Comparison of ENCODE assay signal across 6 cellular contexts in genomic region chr6:33417127-33417902, GRCh38. TPM values are rescaled to one million over a fixed set of nuclear protein-coding genes. Genes with fewer than 3 reads are reported as not detected.
DNase-seq lines count a peak whose midpoint lies in the region; ATAC-seq lines count a peak whose summit lies in the region.

No MANE protein-coding gene starts in this region.

- no peaks in the 10 kb centered on the region for H3K9me3 Mint-ChIP-seq in activated naive CD8-positive, alpha-beta T cell treated with anti-CD3 and anti-CD28 coated beads, Interleukin-2, amount 10 ng/mL, durations not matched to agents 7 days and 5 days

- H3K9me3 ChIP-seq in HUES48 (ENCODE audit: control insufficient read depth, insufficient read depth, low read length): no peaks in the 10 kb centered on the region
- H3K9me3 ChIP-seq in mesodermal cell (ENCODE audit: control insufficient read depth, low read length): no peaks in the 10 kb centered on the region

- peak overlapping the region; percentile 97 for H3K27ac Mint-ChIP-seq in activated naive CD8-positive, alpha-beta T cell treated with anti-CD3 and anti-CD28 coated beads, Interleukin-2, amount 10 ng/mL, durations not matched to agents 7 days and 5 days

- H3K36me3 Mint-ChIP-seq in activated naive CD8-positive, alpha-beta T cell treated with anti-CD3 and anti-CD28 coated beads, Interleukin-2, amount 10 ng/mL, durations not matched to agents 7 days and 5 days: peaks cover 6% of the 10 kb centered on the region

- peak overlapping the region; percentile 96 for H3K4me3 Mint-ChIP-seq in activated naive CD8-positive, alpha-beta T cell treated with anti-CD3 and anti-CD28 coated beads, Interleukin-2, amount 10 ng/mL, durations not matched to agents 7 days and 5 days

- peaks cover 53% of the 10 kb centered on the region for H3K4me1 Mint-ChIP-seq in activated naive CD8-positive, alpha-beta T cell treated with anti-CD3 and anti-CD28 coated beads, Interleukin-2, amount 10 ng/mL, durations not matched to agents 7 days and 5 days

- no peak for ATAC-seq in activated naive CD8-positive, alpha-beta T cell treated with anti-CD3 and anti-CD28 coated beads, Interleukin-2, amount 10 ng/mL, durations not matched to agents 7 days and 5 days (ENCODE audit: low read depth)
- no peak for ATAC-seq in GM19328 (IDR thresholded peaks at IDR 0.05; ENCODE audit: unreplicated experiment)
- no peak for ATAC-seq in GM18517 (IDR thresholded peaks at IDR 0.05; ENCODE audit: unreplicated experiment)

- POLR2A ChIA-PET in activated naive CD8-positive, alpha-beta T cell treated with anti-CD3 and anti-CD28 coated beads, Interleukin-2, amount 10 ng/mL, durations not matched to agents 7 days and 5 days (lab: Charles Lee): interaction anchor here (0.8 to 4.4 kb wide), 13 partner anchors 9 to 445 kb away, joined by 3 to 28 read pairs (median 7); partner anchors contain the start of genes B3GALT4, BAK1, ITPR3 and PFDN6

- H3K9ac ChIP-seq in HUES48 (ENCODE audit: low read depth, low read length): peak overlapping the region; percentile 81

- no peaks in the 10 kb centered on the region for H3K27me3 ChIP-seq in HUES48 (ENCODE audit: control insufficient read depth, insufficient read depth, low read length)

- H3K27me3 Mint-ChIP-seq in activated naive CD8-positive, alpha-beta T cell treated with anti-CD3 and anti-CD28 coated beads, Interleukin-2, amount 10 ng/mL, durations not matched to agents 7 days and 5 days: peaks cover 3% of the 10 kb centered on the region

- H3K4me1 ChIP-seq in HUES48 (ENCODE audit: control insufficient read depth, insufficient read depth, low read length) (peaks cover 25% of the 10 kb centered on the region), mesodermal cell (ENCODE audit: control insufficient read depth, insufficient read depth, low read length, poor library complexity, severe bottlenecking) (peaks cover 33% of the 10 kb centered on the region)

- H3K36me3 ChIP-seq in HUES48 (ENCODE audit: control insufficient read depth, insufficient read depth, low read length): peaks cover 40% of the 10 kb centered on the region
- H3K36me3 ChIP-seq in mesodermal cell (ENCODE audit: control insufficient read depth, insufficient read depth, low read length): peaks cover 50% of the 10 kb centered on the region

- H3K4me3 ChIP-seq in HUES48 (ENCODE audit: low read depth, low read length) (peak overlapping the region; percentile 84), mesodermal cell (ENCODE audit: extremely low read depth, insufficient read depth, low read length, poor library complexity, severe bottlenecking) (peak overlapping the region; percentile 87)

- WGBS in mesodermal cell (ENCODE audit: insufficient coverage in 2 of 2), 2 experiments: 0% methylated on average over 18 to 19 of the region's 25 CpGs

- DNase-seq in activated naive CD8-positive, alpha-beta T cell treated with anti-CD3 and anti-CD28 coated beads, Interleukin-2, amount 10 ng/mL, durations not matched to agents 7 days and 5 days: no peak
- no peak for DNase-seq in H4 (ENCODE audit: low spot score)

- peak overlapping the region; percentile 98 for H3K27ac ChIP-seq in HUES48 (ENCODE audit: low read depth, low read length)
- H3K27ac ChIP-seq in mesodermal cell (ENCODE audit: low read depth, low read length, severe bottlenecking): peak overlapping the region; percentile 64

RNA-seq across cellular contexts. Expression of gene CUTA, which starts 0.6 kb away (rescaled TPM):
- 100 to 1,000 TPM; 202 to 209 TPM for total RNA-seq in activated naive CD8-positive, alpha-beta T cell treated with anti-CD3 and anti-CD28 coated beads, Interleukin-2, amount 10 ng/mL, durations not matched to agents 7 days and 5 days
- 253 TPM for polyA plus RNA-seq in mesodermal cell (2013, experiment 1 of 2)
- 196 TPM for polyA plus RNA-seq in mesodermal cell (2013, experiment 2 of 2)
- 183 and 222 TPM in 2 replicates for total RNA-seq in H4 (2014; rRNA removed; shearing (Covaris generic))

RNA-seq across cellular contexts. Expression of gene SYNGAP1, which starts 2.5 kb away (rescaled TPM):
- total RNA-seq in activated naive CD8-positive, alpha-beta T cell treated with anti-CD3 and anti-CD28 coated beads, Interleukin-2, amount 10 ng/mL, durations not matched to agents 7 days and 5 days: 10 to 100 TPM; 53.3 to 60.1 TPM
- 54.9 TPM for polyA plus RNA-seq in mesodermal cell (2013, experiment 1 of 2)
- 47.5 TPM for polyA plus RNA-seq in mesodermal cell (2013, experiment 2 of 2)
- 0.37 and 0.75 TPM in 2 replicates for total RNA-seq in H4 (2014; rRNA removed; shearing (Covaris generic))

RNA-seq across cellular contexts. Expression of gene PHF1, which starts 6.5 kb away (rescaled TPM):
- total RNA-seq in activated naive CD8-positive, alpha-beta T cell treated with anti-CD3 and anti-CD28 coated beads, Interleukin-2, amount 10 ng/mL, durations not matched to agents 7 days and 5 days: 100 to 1,000 TPM in 1 of 2 experiments, 10 to 100 TPM in 1; 98.3 to 105 TPM
- polyA plus RNA-seq in mesodermal cell (2013, experiment 1 of 2): 71.3 TPM
- polyA plus RNA-seq in mesodermal cell (2013, experiment 2 of 2): 60.7 TPM
- 20.4 and 20.5 TPM in 2 replicates for total RNA-seq in H4 (2014; rRNA removed; shearing (Covaris generic))

RNA-seq across cellular contexts. Expression of gene KIFC1, which starts 25.7 kb away (rescaled TPM):
- total RNA-seq in activated naive CD8-positive, alpha-beta T cell treated with anti-CD3 and anti-CD28 coated beads, Interleukin-2, amount 10 ng/mL, durations not matched to agents 7 days and 5 days: 100 to 1,000 TPM; 117 to 127 TPM
- polyA plus RNA-seq in mesodermal cell (2013, experiment 1 of 2): 63.4 TPM
- polyA plus RNA-seq in mesodermal cell (2013, experiment 2 of 2): 59.8 TPM
- total RNA-seq in H4 (2014; rRNA removed; shearing (Covaris generic)): 52.4 and 67.2 TPM in 2 replicates

RNA-seq across cellular contexts. Expression of gene ZBTB9, which starts 37.1 kb away (rescaled TPM):
- total RNA-seq in activated naive CD8-positive, alpha-beta T cell treated with anti-CD3 and anti-CD28 coated beads, Interleukin-2, amount 10 ng/mL, durations not matched to agents 7 days and 5 days: 1 to 10 TPM; 9.1 to 9.8 TPM
- 13.0 TPM for polyA plus RNA-seq in mesodermal cell (2013, experiment 1 of 2)
- 10.3 TPM for polyA plus RNA-seq in mesodermal cell (2013, experiment 2 of 2)
- 5.6 and 7.6 TPM in 2 replicates for total RNA-seq in H4 (2014; rRNA removed; shearing (Covaris generic))

Comparison
In these comparisons a context has a peak if more than half of its experiments do, and no peak if none do; other contexts are left out.
1. RNA of gene SYNGAP1, which starts 2.5 kb away (total RNA-seq): 53.3 to 60.1 TPM in activated naive CD8-positive, alpha-beta T cell treated with anti-CD3 and anti-CD28 coated beads, Interleukin-2, amount 10 ng/mL, durations not matched to agents 7 days and 5 days; 0.37 to 0.75 TPM in H4; every median in the first group is over 10 times any median in the second.